ENCODE assay signal across 11 cellular contexts in genomic region chr15:63860161-63860954, GRCh38.
DNase-seq lines count a peak whose midpoint lies in the region; ATAC-seq lines count a peak whose summit lies in the region.
"Had no signal": no experiment of that assay in that cellular context is flagged by ENCODE, and none has a peak within 500 bp of the region (broad histone marks: within the 10 kb centered on the region; RNA-seq: fewer than 3 reads in every experiment).

No MANE protein-coding gene starts in this region.

- H3K36me3 Mint-ChIP-seq in T-helper 2 cell treated with Interferon-gamma antibody and Interleukin-4, amounts not matched to agents 5 μg/mL and 100 μg/mL, for 36 hours (ENCODE audit: low read depth) = no peaks in the 10 kb centered on the region

- H3K4me1 Mint-ChIP-seq in T-helper 2 cell treated with Interferon-gamma antibody and Interleukin-4, amounts not matched to agents 5 μg/mL and 100 μg/mL, for 36 hours (ENCODE audit: low read depth) = peaks cover 25% of the 10 kb centered on the region

- peak overlapping the region; percentile 48 for H3K4me3 Mint-ChIP-seq in T-helper 2 cell treated with Interferon-gamma antibody and Interleukin-4, amounts not matched to agents 5 μg/mL and 100 μg/mL, for 36 hours

- H3K27ac Mint-ChIP-seq in T-helper 2 cell treated with Interferon-gamma antibody and Interleukin-4, amounts not matched to agents 5 μg/mL and 100 μg/mL, for 36 hours = peak overlapping the region; percentile 58

- ATAC-seq in GM19395 (IDR thresholded peaks at IDR 0.05; ENCODE audit: unreplicated experiment) (peak; percentile 50), HG02623 (IDR thresholded peaks at IDR 0.05; ENCODE audit: unreplicated experiment) (no peak)
- ATAC-seq: pancreas had no signal

- no peaks in the 10 kb centered on the region for H3K27me3 Mint-ChIP-seq in T-helper 2 cell treated with Interferon-gamma antibody and Interleukin-4, amounts not matched to agents 5 μg/mL and 100 μg/mL, for 36 hours (ENCODE audit: low read depth)

- peak; percentile 30 for DNase-seq in T-helper 2 cell treated with Interferon-gamma antibody and Interleukin-4, amounts not matched to agents 5 μg/mL and 100 μg/mL, for 36 hours (ENCODE audit: low spot score)
- DNase-seq in activated naive CD4-positive, alpha-beta T cell (lab: John Stamatoyannopoulos, UW) = peak in 3 of 4 experiments; percentile 5 to 58 (median 36)
- peak; percentile 19 to 76 for DNase-seq in stimulated activated CD4-positive, alpha-beta T cell treated with anti-CD3 and anti-CD28 coated beads, Interleukin-4, amount 100 ng/mL, for 4 hours
- DNase-seq in NCI-H1694 treated with DMSO at 0.1 percent for 48 hours (lab: John Stamatoyannopoulos, UW) (no peak), cerebellar cortex (ENCODE audit: low spot score) (no peak), MV-4-11 (lab: John Stamatoyannopoulos, UW) (no peak)
- DNase-seq: hippocampal formation, NCI-H1105, pancreas had no signal

- no peaks in the 10 kb centered on the region for H3K9me3 Mint-ChIP-seq in T-helper 2 cell treated with Interferon-gamma antibody and Interleukin-4, amounts not matched to agents 5 μg/mL and 100 μg/mL, for 36 hours

Comparison
In these comparisons a context has a peak if more than half of its experiments do, and no peak if none do; other contexts are left out.
1. DNase-seq: peak in T-helper 2 cell treated with Interferon-gamma antibody and Interleukin-4, amounts not matched to agents 5 μg/mL and 100 μg/mL, for 36 hours (single experiment), activated naive CD4-positive, alpha-beta T cell (3 of 4) and stimulated activated CD4-positive, alpha-beta T cell treated with anti-CD3 and anti-CD28 coated beads, Interleukin-4, amount 100 ng/mL, for 4 hours (2 of 2); none in NCI-H1694 treated with DMSO at 0.1 percent for 48 hours (single experiment), cerebellar cortex (single experiment) and MV-4-11 (single experiment).